ENCODE assay signal across 1 cellular context in genomic region chr5:106699198-106699597, GRCh38.
TF ChIP-seq lines count a peak whose summit lies in the region.

No MANE protein-coding gene starts in this region.

TF ChIP-seq in HEK293T, 16 proteins besides CTCF, POLR2A, EP300 and RAD21 (continued from another document):
- no peak for TF ChIP-seq HDGF (IDR thresholded peaks at IDR 0.05; ENCODE audit: borderline replicate concordance)
